Comparison of ENCODE assay signal across 1 cellular context in genomic region chr1:112465122-112465521, GRCh38.
TF ChIP-seq lines count a peak whose summit lies in the region.

No MANE protein-coding gene starts in this region.

TF ChIP-seq in HepG2, 621 proteins besides CTCF, POLR2A, EP300 and RAD21 (continued from another document):
- TF ChIP-seq ZBTB2 (CRISPR knock-in tag; IDR thresholded peaks at IDR 0.05; ENCODE audit: low read depth) (no peak), ZC3H4 (CRISPR knock-in tag; IDR thresholded peaks at IDR 0.05; ENCODE audit: borderline replicate concordance) (no peak), SIN3B (IDR thresholded peaks at IDR 0.05; ENCODE audit: low read length) (no peak), PHF21A (CRISPR knock-in tag; IDR thresholded peaks at IDR 0.05) (no peak), LRRFIP1 (CRISPR knock-in tag; conservative IDR thresholded peaks at IDR 0.05) (no peak), NFYC (CRISPR knock-in tag; IDR thresholded peaks at IDR 0.05) (no peak), ZNF891 (CRISPR knock-in tag; IDR thresholded peaks at IDR 0.05) (no peak), IRF2 (CRISPR knock-in tag; IDR thresholded peaks at IDR 0.05) (no peak), ZNF775 (CRISPR knock-in tag; IDR thresholded peaks at IDR 0.05; ENCODE audit: borderline replicate concordance) (no peak), CBX2 (IDR thresholded peaks at IDR 0.05; ENCODE audit: low read depth, low read length) (no peak), CBX2 (CRISPR knock-in tag; IDR thresholded peaks at IDR 0.05; ENCODE audit: low read depth) (no peak), ZNF180 (CRISPR knock-in tag; IDR thresholded peaks at IDR 0.05; ENCODE audit: borderline replicate concordance, low read depth) (no peak), PHF5A (CRISPR knock-in tag; IDR thresholded peaks at IDR 0.05; ENCODE audit: low read depth, unreplicated experiment) (no peak), NFKBIZ (CRISPR knock-in tag; IDR thresholded peaks at IDR 0.05) (no peak), ZBTB37 (CRISPR knock-in tag; IDR thresholded peaks at IDR 0.05) (no peak), EHMT2 (IDR thresholded peaks at IDR 0.05; ENCODE audit: borderline replicate concordance, low read depth, low read length) (no peak)
